1 cellular context compared by ENCODE assay signal in genomic region chr1:100050139-100050538, GRCh38.
TF ChIP-seq lines count a peak whose summit lies in the region.

No MANE protein-coding gene starts in this region.

TF ChIP-seq in GM12878, 131 proteins besides CTCF, POLR2A, EP300 and RAD21 (continued from another document):
- TF ChIP-seq SKIL (IDR thresholded peaks at IDR 0.05; ENCODE audit: low read depth, poor library complexity, severe bottlenecking): peak; percentile 37
